ENCODE assay signal across 3 cellular contexts in the genomic region with DNA sequence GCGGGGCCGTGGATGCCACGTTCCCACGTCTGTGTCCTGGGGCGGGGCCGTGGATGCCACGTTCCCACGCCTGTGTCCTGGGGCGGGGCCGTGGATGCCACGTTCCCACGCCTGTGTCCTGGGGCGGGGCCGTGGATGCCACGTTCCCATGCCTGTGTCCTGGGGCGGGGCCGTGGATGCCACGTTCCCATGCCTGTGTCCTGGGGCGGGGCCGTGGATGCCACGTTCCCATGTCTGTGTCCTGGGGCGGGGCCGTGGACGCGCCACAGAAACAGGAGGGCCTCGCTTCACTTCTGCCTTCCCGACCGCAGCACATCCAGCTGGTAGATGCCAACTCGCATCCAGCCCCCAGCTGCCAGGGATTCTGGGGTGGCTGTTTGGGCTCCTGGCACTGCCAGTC.
A peak's percentile ranks its signal among the peaks of the same experiment; 100 is the strongest.
TF ChIP-seq lines count a peak whose summit lies in the region.

No MANE protein-coding gene starts in this region.

TF ChIP-seq in H1, 55 proteins besides CTCF, POLR2A, EP300 and RAD21:
- TF ChIP-seq EGR1 (IDR thresholded peaks at IDR 0.05; ENCODE audit: borderline replicate concordance, low read depth, low read length) = peak; percentile 61; the same call in 1 of the 2 replicates

TF ChIP-seq in HepG2, 621 proteins besides CTCF, POLR2A, EP300 and RAD21:
- TF ChIP-seq RBFOX2 (IDR thresholded peaks at IDR 0.05; ENCODE audit: low read depth, low read length) = peak; percentile 45; the same call in 1 of the 2 replicates
- TF ChIP-seq AGO2 (optimal IDR thresholded peaks at IDR 0.05; ENCODE audit: low read depth, low read length) = peak; percentile 9

TF ChIP-seq in neural cell, 6 proteins besides CTCF, POLR2A, EP300 and RAD21:
- peak; percentile 41 for TF ChIP-seq POLR2AphosphoS5 (IDR thresholded peaks at IDR 0.05)
TF ChIP-seq in neural cell: peak in this region for 1; not testable (repeated sequence) for 5.
